In the genomic region with DNA sequence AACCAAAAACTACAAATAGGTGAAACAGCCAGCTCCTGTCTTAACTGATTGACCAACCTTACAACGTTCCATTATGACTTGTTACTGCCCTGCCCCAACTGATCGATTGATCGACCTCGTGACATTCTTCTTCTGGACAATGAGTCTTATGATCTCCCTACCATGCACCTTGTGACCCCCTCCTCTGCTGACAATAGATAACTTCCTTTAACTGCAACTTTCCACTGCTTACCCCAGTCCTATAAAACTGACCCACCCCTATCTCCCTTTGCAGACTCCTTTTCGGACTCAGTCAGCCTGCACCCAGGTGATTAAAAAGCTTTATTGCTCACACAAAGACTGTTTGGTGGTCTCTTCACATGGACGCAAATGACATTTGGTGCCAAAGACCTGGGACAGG, we compare ENCODE assay signal across 15 cellular contexts. TPM values are rescaled to one million over a fixed set of nuclear protein-coding genes. Genes with fewer than 3 reads are reported as not detected.
"Had no signal": no experiment of that assay in that cellular context is flagged by ENCODE, and none has a peak within 500 bp of the region (broad histone marks: within the 10 kb centered on the region; RNA-seq: fewer than 3 reads in every experiment).

No MANE protein-coding gene starts in this region.

RNA-seq across cellular contexts. Expression of a gene that starts 11.8 kb away (rescaled TPM):
- total RNA-seq: activated naive CD4-positive, alpha-beta T cell treated with anti-CD3 and anti-CD28 coated beads for 36 hours; activated naive CD4-positive, alpha-beta T cell treated with anti-CD3 and anti-CD28 coated beads, Interleukin-2, amount 50 U/mL, for 72 hours; activated naive CD8-positive, alpha-beta T cell treated with anti-CD3 and anti-CD28 coated beads for 36 hours; activated naive CD8-positive, alpha-beta T cell treated with anti-CD3 and anti-CD28 coated beads, Interleukin-2, amount 10 ng/mL, durations not matched to agents 7 days and 5 days; activated T-cell treated with anti-CD3 and anti-CD28 coated beads, Interleukin-2, amount 50 U/mL, for 4 hours; activated T-cell treated with anti-CD3 and anti-CD28 coated beads, Interleukin-2, amount 50 U/mL, for 72 hours; activated T-helper 1 cell treated with anti-CD3 and anti-CD28 coated beads, Interleukin-12 subunit alpha, Interleukin-12 subunit beta, Interleukin-2, Interleukin-4 antibody, amounts not matched to agents 30 ng/mL and 10 ng/mL and 1 ng/mL, durations not matched to agents 14 hours and 24 hours and 36 hours; activated T-helper 17 cell treated with anti-CD3 and anti-CD28 coated beads, Interleukin-2, amount 50 U/mL, for 72 hours; activated T-helper 2 cell treated with anti-CD3 and anti-CD28 coated beads, Interferon-gamma antibody, Interleukin-2, Interleukin-4, amounts not matched to agents 10 μg/mL and 5 μg/mL and 100 μg/mL, durations not matched to agents 14 hours and 24 hours and 36 hours; aorta; ascending aorta; astrocyte; cardiac muscle cell; cardiac septum; chondrocyte had no signal

RNA-seq across cellular contexts. Expression of a gene that starts 43.4 kb away (rescaled TPM):
- total RNA-seq: activated naive CD8-positive, alpha-beta T cell treated with anti-CD3 and anti-CD28 coated beads for 36 hours; activated naive CD8-positive, alpha-beta T cell treated with anti-CD3 and anti-CD28 coated beads, Interleukin-2, amount 10 ng/mL, durations not matched to agents 7 days and 5 days; activated T-helper 1 cell treated with anti-CD3 and anti-CD28 coated beads, Interleukin-12 subunit alpha, Interleukin-12 subunit beta, Interleukin-2, Interleukin-4 antibody, amounts not matched to agents 30 ng/mL and 10 ng/mL and 1 ng/mL, durations not matched to agents 14 hours and 24 hours and 36 hours; activated T-helper 2 cell treated with anti-CD3 and anti-CD28 coated beads, Interferon-gamma antibody, Interleukin-2, Interleukin-4, amounts not matched to agents 10 μg/mL and 5 μg/mL and 100 μg/mL, durations not matched to agents 14 hours and 24 hours and 36 hours; chondrocyte had no signal
